30 cellular contexts compared by ENCODE assay signal in genomic region chr1:232626452-232626851, GRCh38. TPM values are rescaled to one million over a fixed set of nuclear protein-coding genes. Genes with fewer than 3 reads are reported as not detected.
DNase-seq lines count a peak whose midpoint lies in the region; ATAC-seq and TF ChIP-seq lines count a peak whose summit lies in the region.
"Had no signal": no experiment of that assay in that cellular context is flagged by ENCODE, and none has a peak within 500 bp of the region (broad histone marks: within the 10 kb centered on the region; RNA-seq: fewer than 3 reads in every experiment).

No MANE protein-coding gene starts in this region.

- H3K4me3 ChIP-seq in DND-41 (ENCODE audit: low read depth in 1 of 2, low read length in 2 of 2) (no peak overlapping the region), OCI-LY7 (ENCODE audit: low read depth, low read length, poor library complexity, severe bottlenecking) (peak overlapping the region; percentile 73), fibroblast of the aortic adventitia (ENCODE audit: low read depth, low read length) (no peak overlapping the region), psoas muscle (peak overlapping the region; percentile 97)
- H3K4me3 ChIP-seq: gastrocnemius medialis, skin epidermis, thyroid gland had no signal

- no TSS peak for BruUV-seq in OCI-LY7 (replicated peaks; lab: Mats Ljungman, UMichigan)

- H3K9me2 ChIP-seq in OCI-LY7 (ENCODE audit: insufficient read depth, low read length), result no peaks in the 10 kb centered on the region
- H3K9me2 ChIP-seq: SK-N-SH had no signal

- H4K20me1 ChIP-seq in DND-41 (ENCODE audit: insufficient read depth, low read length) (no peaks in the 10 kb centered on the region; the same call in 1 of the 2 replicates), OCI-LY7 (ENCODE audit: insufficient read depth, low read length) (no peaks in the 10 kb centered on the region)

- WGBS in psoas muscle, 3 donors, result 85 to 92% (median 85%) methylated on average over 2 of the region's 2 CpGs

- H3K9me3 ChIP-seq in DND-41 (ENCODE audit: insufficient read depth, low read length, severe bottlenecking) (no peaks in the 10 kb centered on the region), OCI-LY7 (ENCODE audit: low read length) (no peaks in the 10 kb centered on the region), psoas muscle (no peaks in the 10 kb centered on the region)
- H3K9me3 ChIP-seq: gastrocnemius medialis, SK-N-SH, thyroid gland had no signal

- peaks cover 40% of the 10 kb centered on the region for H3K79me2 ChIP-seq in DND-41 (ENCODE audit: insufficient read depth, low read length)
- peaks cover 54% of the 10 kb centered on the region; the same call in 1 of the 2 replicates for H3K79me2 ChIP-seq in OCI-LY7 (ENCODE audit: insufficient read depth, low read depth, low read length)

- H3K27me3 ChIP-seq in DND-41 (ENCODE audit: insufficient read depth, low read length, poor library complexity) (no peaks in the 10 kb centered on the region), psoas muscle (ENCODE audit: insufficient read depth in 3 of 3, low read length in 2 of 3) (no peaks in the 10 kb centered on the region)
- H3K27me3 ChIP-seq: brain microvascular endothelial cell, gastrocnemius medialis, thyroid gland had no signal

- intact Hi-C loops in OCI-LY7 (cut with micrococcal nuclease; ENCODE audit: unreplicated experiment), result loop anchor here (2.0 kb wide), 2 partner anchors 28 to 64 kb away; no protein-coding TSS in a partner anchor
- intact Hi-C loops in psoas muscle (cut with DNase I), result loop anchor here (5.0 to 10.0 kb wide), 6 partner anchors 74 to 762 kb away; no protein-coding TSS in a partner anchor

- peaks cover 42% of the 10 kb centered on the region for H3K4me1 ChIP-seq in DND-41 (ENCODE audit: insufficient read depth, low read length)
- H3K4me1 ChIP-seq in OCI-LY7 (ENCODE audit: insufficient read depth, low read length, poor library complexity, severe bottlenecking), result peaks cover 66% of the 10 kb centered on the region
- peaks cover 14% of the 10 kb centered on the region for H3K4me1 ChIP-seq in psoas muscle

- DNase-seq in DND-41 (no peak), OCI-LY7 (ENCODE audit: low spot score) (no peak), fibroblast of the aortic adventitia (ENCODE audit: low read depth) (peak; percentile 35), psoas muscle (no peak), CD1c-positive myeloid dendritic cell (ENCODE audit: extremely low spot score) (no peak), OCI-M1 (lab: John Stamatoyannopoulos, UW) (no peak)
- no peak for DNase-seq in activated naive CD4-positive, alpha-beta T cell treated with anti-CD3 and anti-CD28 coated beads, Interleukin-2, amount 50 U/mL, for 16 hours
- DNase-seq: ACHN; activated CD4-positive, alpha-beta T cell treated with anti-CD3 and anti-CD28 coated beads for 36 hours; activated T-cell treated with anti-CD3 and anti-CD28 coated beads, Interleukin-2, amount 50 U/mL, for 1 hour; brain microvascular endothelial cell; effector memory CD4-positive, alpha-beta T cell; gastrocnemius medialis; GDM1; hypothalamus; immature natural killer cell; midbrain; naive thymus-derived CD4-positive, alpha-beta T cell; NCI-H1417; NCI-H774; SK-N-SH; stimulated activated CD8-positive, alpha-beta memory T cell treated with anti-CD3 and anti-CD28 coated beads, Interleukin-4, amount 100 ng/mL, for 48 hours; stimulated activated naive CD8-positive, alpha-beta T cell treated with anti-CD3 and anti-CD28 coated beads, Interleukin-15, amount 100 ng/mL, for 72 hours; T-helper 2 cell; thyroid gland had no signal

- no peak overlapping the region for H2AFZ ChIP-seq in DND-41 (ENCODE audit: low read depth, low read length)
- H2AFZ ChIP-seq in OCI-LY7 (ENCODE audit: low read length), result peak overlapping the region; percentile 36; the same call in 1 of the 2 replicates

- ATAC-seq in DND-41 (ENCODE audit: insufficient read depth, low read depth) (no peak), psoas muscle (no peak), HG02973 (IDR thresholded peaks at IDR 0.05; ENCODE audit: unreplicated experiment) (no peak)
- ATAC-seq: activated CD4-positive, alpha-beta T cell treated with anti-CD3 and anti-CD28 coated beads for 36 hours; esophagus mucosa; gastrocnemius medialis; left lobe of liver; naive thymus-derived CD4-positive, alpha-beta T cell; stimulated activated naive CD8-positive, alpha-beta T cell treated with anti-CD3 and anti-CD28 coated beads, Interleukin-15, amount 100 ng/mL, for 72 hours had no signal

- no peak overlapping the region for H3K27ac ChIP-seq in DND-41 (ENCODE audit: low read length)
- H3K27ac ChIP-seq in OCI-LY7 (ENCODE audit: low read depth, low read length, poor library complexity, severe bottlenecking), result peak overlapping the region; percentile 59
- peak overlapping the region; percentile 14 for H3K27ac ChIP-seq in psoas muscle
- H3K27ac ChIP-seq: brain microvascular endothelial cell, gastrocnemius medialis had no signal

- TF ChIP-seq CTCF in DND-41 (IDR thresholded peaks at IDR 0.05; ENCODE audit: borderline replicate concordance, extremely low read depth, low read length, poor library complexity, severe bottlenecking) (no peak), OCI-LY7 (conservative IDR thresholded peaks at IDR 0.05; ENCODE audit: low read length) (no peak), fibroblast of the aortic adventitia (IDR thresholded peaks at IDR 0.05; ENCODE audit: insufficient read depth, low read length) (no peak), psoas muscle (IDR thresholded peaks at IDR 0.05) (no peak)

- H3K9ac ChIP-seq in DND-41 (ENCODE audit: low read depth, low read length), result no peak overlapping the region
- H3K9ac ChIP-seq: SK-N-SH had no signal

- CTCF ChIA-PET in OCI-LY7 (lab: Charles Lee; ENCODE audit: unreplicated experiment), result no interaction called here

- H3K36me3 ChIP-seq in DND-41 (ENCODE audit: insufficient read depth, low read length) (no peaks in the 10 kb centered on the region), OCI-LY7 (ENCODE audit: insufficient read depth, low read length) (peaks cover 3% of the 10 kb centered on the region; the same call in 1 of the 2 replicates), psoas muscle (ENCODE audit: insufficient read depth in 1 of 2, low read depth in 1 of 2) (no peaks in the 10 kb centered on the region)
- H3K36me3 ChIP-seq: brain microvascular endothelial cell, gastrocnemius medialis, thyroid gland had no signal

- H3K4me2 ChIP-seq in DND-41 (ENCODE audit: insufficient read depth, low read length) (peak overlapping the region; percentile 23; the same call in 1 of the 2 replicates), OCI-LY7 (ENCODE audit: low read length) (peak overlapping the region; percentile 62)
- H3K4me2 ChIP-seq: SK-N-SH had no signal

- POLR2A ChIA-PET in OCI-LY7 (lab: Charles Lee), result interaction anchor here (0.6 to 2.7 kb wide), 13 partner anchors 11 to 1653 kb away, joined by 3 to 23 read pairs (median 6); no protein-coding TSS in a partner anchor

RNA-seq across cellular contexts. Expression of gene SIPA1L2, which starts 3.5 kb away (rescaled TPM):
- 13.5 and 16.0 TPM in 2 replicates for total RNA-seq in OCI-LY7 (2014; rRNA removed; shearing (Covaris generic))
- total RNA-seq in OCI-LY7 (2022) (6.2 and 7.8 TPM in 2 replicates), fibroblast of the aortic adventitia (ENCODE audit: low replicate concordance) (6.8 and 16.4 TPM in 2 replicates), psoas muscle (10 to 100 TPM in 3 of 4 donors, 1 to 10 TPM in 1; 4.3 to 54.4 (median 14.8) TPM)
- 1 to 10 TPM; 5.9 to 9.4 (median 6.2) TPM for polyA plus RNA-seq in psoas muscle
- polyA plus RNA-seq: IgD-negative memory B cell had no signal

Comparison
In these comparisons a context has a peak if more than half of its experiments do, and no peak if none do; other contexts are left out.
1. H3K4me3 ChIP-seq: peak in OCI-LY7 (single experiment) and psoas muscle (single experiment); none in DND-41 (0 of 2) and fibroblast of the aortic adventitia (single experiment).